ENCODE assay signal across 8 cellular contexts in genomic region chr1:79040424-79041089, GRCh38. TPM values are rescaled to one million over a fixed set of nuclear protein-coding genes. Genes with fewer than 3 reads are reported as not detected.
DNase-seq lines count a peak whose midpoint lies in the region; ATAC-seq lines count a peak whose summit lies in the region.

No MANE protein-coding gene starts in this region.

- no peaks in the 10 kb centered on the region for H3K36me3 Mint-ChIP-seq in activated naive CD4-positive, alpha-beta T cell treated with anti-CD3 and anti-CD28 coated beads, Interleukin-2, amount 10 ng/mL, durations not matched to agents 7 days and 5 days
- H3K36me3 Mint-ChIP-seq in activated T-helper 1 cell treated with anti-CD3 and anti-CD28 coated beads, Interleukin-12 subunit alpha, Interleukin-12 subunit beta, Interleukin-2, Interleukin-4 antibody, amounts not matched to agents 30 ng/mL and 10 ng/mL and 1 ng/mL, durations not matched to agents 14 hours and 24 hours and 36 hours (ENCODE audit: low read depth) = no peaks in the 10 kb centered on the region

- H3K4me3 Mint-ChIP-seq in activated naive CD4-positive, alpha-beta T cell treated with anti-CD3 and anti-CD28 coated beads, Interleukin-2, amount 10 ng/mL, durations not matched to agents 7 days and 5 days = peak overlapping the region; percentile 71
- peak overlapping the region; percentile 80 for H3K4me3 Mint-ChIP-seq in activated T-helper 1 cell treated with anti-CD3 and anti-CD28 coated beads, Interleukin-12 subunit alpha, Interleukin-12 subunit beta, Interleukin-2, Interleukin-4 antibody, amounts not matched to agents 30 ng/mL and 10 ng/mL and 1 ng/mL, durations not matched to agents 14 hours and 24 hours and 36 hours
- H3K4me3 Mint-ChIP-seq in stimulated activated naive CD8-positive, alpha-beta T cell treated with anti-CD3 and anti-CD28 coated beads, Interleukin-15, amount 100 ng/mL, for 72 hours = peak overlapping the region; percentile 53

- peak; percentile 94 for ATAC-seq in HG02884 (IDR thresholded peaks at IDR 0.05; ENCODE audit: unreplicated experiment)
- ATAC-seq in stimulated activated naive CD8-positive, alpha-beta T cell treated with anti-CD3 and anti-CD28 coated beads, Interleukin-15, amount 100 ng/mL, for 72 hours = peak; percentile 94

- H3K27ac Mint-ChIP-seq in activated naive CD4-positive, alpha-beta T cell treated with anti-CD3 and anti-CD28 coated beads, Interleukin-2, amount 10 ng/mL, durations not matched to agents 7 days and 5 days = peak overlapping the region; percentile 82
- peak overlapping the region; percentile 78 for H3K27ac Mint-ChIP-seq in activated T-helper 1 cell treated with anti-CD3 and anti-CD28 coated beads, Interleukin-12 subunit alpha, Interleukin-12 subunit beta, Interleukin-2, Interleukin-4 antibody, amounts not matched to agents 30 ng/mL and 10 ng/mL and 1 ng/mL, durations not matched to agents 14 hours and 24 hours and 36 hours
- H3K27ac Mint-ChIP-seq in stimulated activated naive CD8-positive, alpha-beta T cell treated with anti-CD3 and anti-CD28 coated beads, Interleukin-15, amount 100 ng/mL, for 72 hours = peak overlapping the region; percentile 53 to 83

- CTCF ChIA-PET in activated naive CD4-positive, alpha-beta T cell treated with anti-CD3 and anti-CD28 coated beads, Interleukin-2, amount 10 ng/mL, durations not matched to agents 7 days and 5 days (lab: Charles Lee) = no interaction called here

- H3K9me3 Mint-ChIP-seq in activated naive CD4-positive, alpha-beta T cell treated with anti-CD3 and anti-CD28 coated beads, Interleukin-2, amount 10 ng/mL, durations not matched to agents 7 days and 5 days = peaks cover 18% of the 10 kb centered on the region
- H3K9me3 Mint-ChIP-seq in activated T-helper 1 cell treated with anti-CD3 and anti-CD28 coated beads, Interleukin-12 subunit alpha, Interleukin-12 subunit beta, Interleukin-2, Interleukin-4 antibody, amounts not matched to agents 30 ng/mL and 10 ng/mL and 1 ng/mL, durations not matched to agents 14 hours and 24 hours and 36 hours = peaks cover 26% of the 10 kb centered on the region
- H3K9me3 Mint-ChIP-seq in stimulated activated naive CD8-positive, alpha-beta T cell treated with anti-CD3 and anti-CD28 coated beads, Interleukin-15, amount 100 ng/mL, for 72 hours = peaks cover 10 to 30% of the 10 kb centered on the region in 2 donors

- intact Hi-C loops in activated T-helper 1 cell treated with anti-CD3 and anti-CD28 coated beads, Interleukin-12 subunit alpha, Interleukin-12 subunit beta, Interleukin-2, Interleukin-4 antibody, amounts not matched to agents 30 ng/mL and 10 ng/mL and 1 ng/mL, durations not matched to agents 14 hours and 24 hours and 36 hours (cut with micrococcal nuclease) = loop anchor here (5.0 to 10.0 kb wide), 5 partner anchors 206 to 1356 kb away; partner anchors contain the start of genes DNAJB4 and ZZZ3

- no peak for DNase-seq in activated naive CD4-positive, alpha-beta T cell treated with anti-CD3 and anti-CD28 coated beads, Interleukin-2, amount 10 ng/mL, durations not matched to agents 7 days and 5 days
- DNase-seq in activated naive CD4-positive, alpha-beta T cell treated with Interleukin-2 at 50 U/mL for 16 hours = no peak
- no peak for DNase-seq in activated T-helper 1 cell treated with anti-CD3 and anti-CD28 coated beads, Interleukin-12 subunit alpha, Interleukin-12 subunit beta, Interleukin-2, Interleukin-4 antibody, amounts not matched to agents 30 ng/mL and 10 ng/mL and 1 ng/mL, durations not matched to agents 14 hours and 24 hours and 36 hours (ENCODE audit: low spot score)
- DNase-seq in stimulated activated naive CD8-positive, alpha-beta T cell treated with anti-CD3 and anti-CD28 coated beads, Interleukin-15, amount 100 ng/mL, for 72 hours = no peak
- no peak for DNase-seq in DMS79 (lab: John Stamatoyannopoulos, UW)
- DNase-seq in islet precursor cell = no peak
- DNase-seq in retina = no peak

- peaks cover 12% of the 10 kb centered on the region for H3K4me1 Mint-ChIP-seq in activated naive CD4-positive, alpha-beta T cell treated with anti-CD3 and anti-CD28 coated beads, Interleukin-2, amount 10 ng/mL, durations not matched to agents 7 days and 5 days
- peaks cover 16% of the 10 kb centered on the region for H3K4me1 Mint-ChIP-seq in activated T-helper 1 cell treated with anti-CD3 and anti-CD28 coated beads, Interleukin-12 subunit alpha, Interleukin-12 subunit beta, Interleukin-2, Interleukin-4 antibody, amounts not matched to agents 30 ng/mL and 10 ng/mL and 1 ng/mL, durations not matched to agents 14 hours and 24 hours and 36 hours (ENCODE audit: low read depth)
- peaks cover 12% of the 10 kb centered on the region for H3K4me1 Mint-ChIP-seq in stimulated activated naive CD8-positive, alpha-beta T cell treated with anti-CD3 and anti-CD28 coated beads, Interleukin-15, amount 100 ng/mL, for 72 hours

- peaks cover 8% of the 10 kb centered on the region for H3K27me3 Mint-ChIP-seq in activated naive CD4-positive, alpha-beta T cell treated with anti-CD3 and anti-CD28 coated beads, Interleukin-2, amount 10 ng/mL, durations not matched to agents 7 days and 5 days
- no peaks in the 10 kb centered on the region for H3K27me3 Mint-ChIP-seq in activated T-helper 1 cell treated with anti-CD3 and anti-CD28 coated beads, Interleukin-12 subunit alpha, Interleukin-12 subunit beta, Interleukin-2, Interleukin-4 antibody, amounts not matched to agents 30 ng/mL and 10 ng/mL and 1 ng/mL, durations not matched to agents 14 hours and 24 hours and 36 hours (ENCODE audit: insufficient read depth)
- H3K27me3 Mint-ChIP-seq in stimulated activated naive CD8-positive, alpha-beta T cell treated with anti-CD3 and anti-CD28 coated beads, Interleukin-15, amount 100 ng/mL, for 72 hours = no peaks in the 10 kb centered on the region

RNA-seq across cellular contexts. Expression of gene ADGRL4, which starts 34.0 kb away (rescaled TPM):
- total RNA-seq in activated T-helper 1 cell treated with anti-CD3 and anti-CD28 coated beads, Interleukin-12 subunit alpha, Interleukin-12 subunit beta, Interleukin-2, Interleukin-4 antibody, amounts not matched to agents 30 ng/mL and 10 ng/mL and 1 ng/mL, durations not matched to agents 14 hours and 24 hours and 36 hours = not detected in 2 replicates
